Comparison of ENCODE assay signal across 26 cellular contexts in the genomic region with DNA sequence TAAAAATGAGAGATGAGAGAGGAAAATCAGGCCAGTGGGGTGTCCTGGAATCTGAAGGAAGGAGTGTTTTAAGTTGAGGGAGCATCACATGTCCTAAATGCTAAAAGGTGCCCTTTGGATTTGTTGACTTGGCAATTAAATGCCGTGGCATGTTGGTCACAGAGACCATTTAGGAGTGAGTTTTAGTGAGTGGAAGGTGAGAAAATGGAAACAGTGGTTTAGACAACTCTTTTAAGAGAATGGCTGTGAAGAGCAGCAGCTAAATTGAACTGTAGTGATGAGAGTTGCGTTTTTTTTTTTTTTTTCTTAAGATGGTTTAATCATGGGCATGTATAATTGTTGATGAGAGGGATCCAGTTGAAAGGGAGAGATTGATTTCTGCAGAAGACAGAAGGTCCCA.
"Had no signal": no experiment of that assay in that cellular context is flagged by ENCODE, and none has a peak within 500 bp of the region (broad histone marks: within the 10 kb centered on the region; RNA-seq: fewer than 3 reads in every experiment).

No MANE protein-coding gene starts in this region.

- H3K27ac Mint-ChIP-seq: memory B cell, neural progenitor cell, progenitor cell of endocrine pancreas had no signal

- H3K9me3 ChIP-seq: lower lobe of right lung, suprapubic skin, transverse colon, upper lobe of right lung, uterus had no signal

- H2AFZ ChIP-seq: neural progenitor cell, parathyroid adenoma had no signal

- H3K4me1 ChIP-seq: lower lobe of right lung, neural progenitor cell, parathyroid adenoma, suprapubic skin, transverse colon, upper lobe of right lung, uterus had no signal

- H3K27me3 Mint-ChIP-seq: progenitor cell of endocrine pancreas had no signal

- H3K4me3 ChIP-seq: coronary artery, lower lobe of right lung, neural progenitor cell, smooth muscle cell, suprapubic skin, transverse colon, upper lobe of right lung, uterus had no signal

- H3K9ac ChIP-seq: neural progenitor cell, parathyroid adenoma had no signal

- H3K27ac ChIP-seq: coronary artery, lower lobe of right lung, neural progenitor cell, parathyroid adenoma, suprapubic skin, transverse colon, upper lobe of right lung, uterus had no signal

- ATAC-seq: left ventricle myocardium superior, lower lobe of right lung, sciatic nerve, upper lobe of right lung had no signal

- H3K4me1 Mint-ChIP-seq: neural progenitor cell had no signal

- H3K36me3 ChIP-seq: lower lobe of right lung, neural progenitor cell, suprapubic skin, transverse colon, upper lobe of right lung, uterus had no signal

- H3K79me2 ChIP-seq: parathyroid adenoma had no signal

- H3K4me3 Mint-ChIP-seq: memory B cell, nephron, neural progenitor cell had no signal

- DNase-seq: dermis blood vessel endothelial cell; effector memory CD4-positive, alpha-beta T cell; erythroblast; hypothalamus; left ventricle myocardium superior; lower lobe of right lung; stimulated activated CD4-positive, alpha-beta T cell treated with anti-CD3 and anti-CD28 coated beads, Interleukin-12 subunit alpha, Interleukin-12 subunit beta, amount 100 ng/mL, for 4 hours; stimulated activated CD4-positive, alpha-beta T cell treated with anti-CD3 and anti-CD28 coated beads, Interleukin-1b, Interleukin-23, amount 100 ng/mL, for 48 hours; stimulated activated CD4-positive, alpha-beta T cell treated with anti-CD3 and anti-CD28 coated beads, Interleukin-4, amount 100 ng/mL, for 1 hour; stimulated activated CD8-positive, alpha-beta memory T cell treated with anti-CD3 and anti-CD28 coated beads, Interleukin-4, amount 100 ng/mL, for 48 hours; stimulated activated naive CD4-positive, alpha-beta T cell treated with Interleukin-2 at 50 U/mL for 16 hours; transverse colon; upper lobe of right lung; uterus had no signal

- H3K4me2 ChIP-seq: neural progenitor cell, smooth muscle cell had no signal

- FAIRE-seq: endometrium, frontal cortex, keratinocyte had no signal

- H3K9me3 Mint-ChIP-seq: nephron had no signal

- H3K27me3 ChIP-seq: neural progenitor cell, suprapubic skin, transverse colon, upper lobe of right lung, uterus had no signal
